ENCODE assay signal across 8 cellular contexts in the genomic region with DNA sequence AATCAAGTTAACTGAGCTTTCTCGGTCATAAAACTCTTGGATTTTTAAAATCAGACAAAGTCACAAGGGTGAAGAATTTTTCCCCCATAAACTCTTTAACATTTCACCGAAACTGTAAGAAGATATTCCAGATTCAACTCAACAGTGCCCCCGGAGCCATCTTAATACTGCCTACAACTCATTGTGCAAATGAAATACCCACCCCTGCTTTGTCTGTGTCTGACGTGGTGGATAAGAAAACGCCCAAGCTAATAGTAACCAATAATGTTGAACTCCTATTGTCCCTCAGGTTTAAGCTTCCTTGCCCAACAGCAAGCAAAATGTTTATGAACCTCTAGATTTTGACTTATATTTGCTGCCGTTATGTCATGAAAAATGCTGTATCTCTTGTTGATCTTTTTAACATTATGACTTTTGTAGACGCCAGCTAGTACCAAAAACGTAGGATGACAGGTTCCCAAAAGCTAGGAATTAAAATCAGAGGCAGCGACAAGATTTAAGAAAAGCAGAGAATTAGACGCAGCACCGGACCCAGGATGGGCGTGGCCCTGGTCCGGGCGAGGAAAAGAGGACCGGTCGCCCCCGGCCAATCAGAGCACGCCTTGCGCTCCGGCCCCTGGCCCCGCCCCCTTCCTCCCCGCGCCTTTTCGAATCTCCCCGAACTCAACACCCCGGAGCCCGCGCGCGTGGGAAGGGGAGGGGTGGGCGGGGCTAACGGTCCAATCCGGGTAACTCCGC. TPM values are rescaled to one million over a fixed set of nuclear protein-coding genes. Genes with fewer than 3 reads are reported as not detected.
DNase-seq lines count a peak whose midpoint lies in the region; TF ChIP-seq lines count a peak whose summit lies in the region.

No MANE protein-coding gene starts in this region.

- no peak for TF ChIP-seq CTCF in GM20000 (IDR thresholded peaks at IDR 0.05; ENCODE audit: extremely low read depth, missing control alignments)

- peak; percentile 91 for DNase-seq in CD1c-positive myeloid dendritic cell (ENCODE audit: extremely low spot score)
- peak; percentile 97 for DNase-seq in GM20000 (ENCODE audit: low spot score)
- peak; percentile 81 for DNase-seq in HT1080 (ENCODE audit: low read depth)
- peak; percentile 45 for DNase-seq in NK-92 (lab: John Stamatoyannopoulos, UW; ENCODE audit: unreplicated experiment)
- DNase-seq in activated CD8-positive, alpha-beta memory T cell treated with anti-CD3 and anti-CD28 coated beads for 24 hours = peak; percentile 98
- peak; percentile 94 for DNase-seq in effector CD8-positive, alpha-beta T cell (lab: John Stamatoyannopoulos, UW)
- DNase-seq in medulla oblongata (ENCODE audit: extremely low spot score) = peak; percentile 96
- DNase-seq in stimulated activated CD4-positive, alpha-beta T cell treated with anti-CD3 and anti-CD28 coated beads, TNF-alpha, amount 100 ng/mL, for 48 hours (ENCODE audit: low read depth in 3 of 3) = peak; percentile 93 to 99 (median 93)

RNA-seq across cellular contexts. Expression of a gene that starts 1.1 kb away (rescaled TPM):
- total RNA-seq in HT1080 (2014; rRNA removed; shearing (Covaris generic)) = 314 and 408 TPM in 2 replicates
- 425 and 442 TPM in 2 replicates for polyA plus RNA-seq in HT1080 (2015; cell fraction: cytosol; rRNA removed)
- 278 and 285 TPM in 2 replicates for polyA plus RNA-seq in HT1080 (2015; cell fraction: nucleus; rRNA removed)

RNA-seq across cellular contexts. Expression of a gene that starts 29.6 kb away (rescaled TPM):
- total RNA-seq in HT1080 (2014; rRNA removed; shearing (Covaris generic)) = 9.6 and 10.0 TPM in 2 replicates
- 8.1 and 9.2 TPM in 2 replicates for polyA plus RNA-seq in HT1080 (2015; cell fraction: cytosol; rRNA removed)
- 10.2 and 12.7 TPM in 2 replicates for polyA plus RNA-seq in HT1080 (2015; cell fraction: nucleus; rRNA removed)

RNA-seq across cellular contexts. Expression of a gene that starts 45.9 kb away (rescaled TPM):
- total RNA-seq in HT1080 (2014; rRNA removed; shearing (Covaris generic)) = 12.8 and 15.8 TPM in 2 replicates
- polyA plus RNA-seq in HT1080 (2015; cell fraction: cytosol; rRNA removed) = 6.4 and 7.9 TPM in 2 replicates
- polyA plus RNA-seq in HT1080 (2015; cell fraction: nucleus; rRNA removed) = 7.2 TPM in 2 replicates

Comparison
In these comparisons a context has a peak if more than half of its experiments do, and no peak if none do; other contexts are left out.
1. Peak in every context shown above with its lines: DNase-seq.
2. DNase-seq: peak in every context shown above with its lines; median percentile 98 in activated CD8-positive, alpha-beta memory T cell treated with anti-CD3 and anti-CD28 coated beads for 24 hours; 97 in GM20000; 96 in medulla oblongata; 94 in effector CD8-positive, alpha-beta T cell; 93 in stimulated activated CD4-positive, alpha-beta T cell treated with anti-CD3 and anti-CD28 coated beads, TNF-alpha, amount 100 ng/mL, for 48 hours; 91 in CD1c-positive myeloid dendritic cell; 81 in HT1080; 45 in NK-92.